Comparison of ENCODE assay signal across 8 cellular contexts in genomic region chr20:44069203-44069931, GRCh38.
A peak's percentile ranks its signal among the peaks of the same experiment; 100 is the strongest.
DNase-seq lines count a peak whose midpoint lies in the region; ATAC-seq lines count a peak whose summit lies in the region.

No MANE protein-coding gene starts in this region.

- H3K27me3 Mint-ChIP-seq in T-cell = peaks cover 0 to 8% of the 10 kb centered on the region in 2 donors

- H3K27ac Mint-ChIP-seq in T-cell = peak overlapping the region; percentile 97 to 99

- H3K4me3 Mint-ChIP-seq in T-cell = peak overlapping the region; percentile 76 to 83 (median 81)

- peaks cover 79 to 90% (median 80%) of the 10 kb centered on the region in 3 donors for H3K4me1 Mint-ChIP-seq in T-cell

- CTCF ChIA-PET in T-cell (lab: Charles Lee) = interaction anchor here in 1 of 2 donors (0.5 to 1.5 kb wide), 4 partner anchors 10 to 14 kb away, joined by 3 to 10 read pairs (median 3); no protein-coding TSS in a partner anchor

- POLR2A ChIA-PET in T-cell (lab: Charles Lee) = interaction anchor here (0.6 to 1.0 kb wide), 3 partner anchors 117 to 449 kb away, joined by 3 to 5 read pairs (median 4); no protein-coding TSS in a partner anchor

- no peaks in the 10 kb centered on the region for H3K9me3 Mint-ChIP-seq in T-cell

- H3K36me3 Mint-ChIP-seq in T-cell = no peaks in the 10 kb centered on the region

- peak; percentile 59 to 68 (median 67) for ATAC-seq in T-cell (replicated peaks in 1 of 4)

- DNase-seq in activated gamma-delta T cell treated with Interleukin-2 at 50 U/mL for 16 hours (peak; percentile 50), activated gamma-delta T cell (lab: John Stamatoyannopoulos, UW) (no peak), T-cell (peak; percentile 50 to 93 (median 80)), DMS 273 (lab: John Stamatoyannopoulos, UW; ENCODE audit: unreplicated experiment) (no peak), amygdala (lab: John Stamatoyannopoulos, UW) (no peak), NCI-H1694 (lab: John Stamatoyannopoulos, UW) (no peak)
- DNase-seq in central memory CD4-positive, alpha-beta T cell = peak; percentile 87
- peak; percentile 12 to 20 for DNase-seq in stimulated activated CD8-positive, alpha-beta memory T cell treated with anti-CD3 and anti-CD28 coated beads, Interleukin-7, amount 100 ng/mL, for 1 hour (ENCODE audit: low read depth in 2 of 2)

Comparison
In these comparisons a context has a peak if more than half of its experiments do, and no peak if none do; other contexts are left out.
1. DNase-seq: peak in activated gamma-delta T cell treated with Interleukin-2 at 50 U/mL for 16 hours (single experiment), T-cell (34 of 34), central memory CD4-positive, alpha-beta T cell (single experiment) and stimulated activated CD8-positive, alpha-beta memory T cell treated with anti-CD3 and anti-CD28 coated beads, Interleukin-7, amount 100 ng/mL, for 1 hour (2 of 2); none in activated gamma-delta T cell (single experiment), DMS 273 (single experiment), amygdala (0 of 56) and NCI-H1694 (single experiment).